3 cellular contexts compared by ENCODE assay signal in the genomic region with DNA sequence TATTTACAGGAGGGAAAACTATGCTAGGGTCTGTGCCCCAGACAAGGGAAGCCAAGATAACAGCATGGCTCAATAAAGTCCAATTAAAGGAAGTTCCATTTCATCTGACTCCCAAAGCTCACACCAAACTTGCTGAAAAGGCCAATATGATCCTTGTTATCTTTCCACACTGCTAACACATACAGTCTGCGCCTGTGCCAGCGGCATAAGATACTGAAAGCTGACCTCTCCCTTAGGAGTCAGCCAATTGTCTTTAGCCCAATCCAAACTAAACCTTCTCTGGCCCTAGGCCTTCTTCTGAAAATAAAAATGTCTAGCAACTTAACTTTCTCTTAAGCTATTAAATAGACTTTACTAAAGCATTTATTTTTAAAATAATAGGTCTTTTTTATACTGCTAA.
"Had no signal": no experiment of that assay in that cellular context is flagged by ENCODE, and none has a peak within 500 bp of the region (broad histone marks: within the 10 kb centered on the region; RNA-seq: fewer than 3 reads in every experiment).

No MANE protein-coding gene starts in this region.

- H3K4me3 ChIP-seq: GM12878 had no signal

- DNase-seq: GDM1, GF-D8 had no signal

- ATAC-seq: GM12878 had no signal
